15 cellular contexts compared by ENCODE assay signal in genomic region chr12:82015623-82016347, GRCh38.
DNase-seq lines count a peak whose midpoint lies in the region; ATAC-seq, FAIRE-seq and TF ChIP-seq lines count a peak whose summit lies in the region.
"Had no signal": no experiment of that assay in that cellular context is flagged by ENCODE, and none has a peak within 500 bp of the region (broad histone marks: within the 10 kb centered on the region; RNA-seq: fewer than 3 reads in every experiment).

No MANE protein-coding gene starts in this region.

- H3K9me3 ChIP-seq in HepG2 (ENCODE audit: low read length) (peaks cover 48% of the 10 kb centered on the region), colonic mucosa (no peaks in the 10 kb centered on the region)
- H3K9me3 ChIP-seq: transverse colon had no signal

- H3K27me3 ChIP-seq in HepG2 (ENCODE audit: control insufficient read depth in 1 of 2, insufficient read depth in 2 of 2, low read length in 2 of 2) (no peaks in the 10 kb centered on the region), colonic mucosa (no peaks in the 10 kb centered on the region)
- H3K27me3 ChIP-seq: transverse colon had no signal

- TF ChIP-seq EP300 in HepG2 (IDR thresholded peaks at IDR 0.05; ENCODE audit: low read depth in 2 of 2, low read length in 2 of 2) (no peak), HepG2 (CRISPR knock-in tag; IDR thresholded peaks at IDR 0.05; ENCODE audit: borderline replicate concordance) (no peak)

- H3K4me1 Mint-ChIP-seq in mesothelial cell of epicardium, result no peaks in the 10 kb centered on the region

- no peaks in the 10 kb centered on the region for H3K36me3 Mint-ChIP-seq in mesothelial cell of epicardium

- no peaks in the 10 kb centered on the region for H3K36me3 ChIP-seq in HepG2 (replicated peaks in 1 of 2; ENCODE audit: control insufficient read depth in 1 of 2, insufficient read depth in 2 of 2, low read length in 2 of 2)
- H3K36me3 ChIP-seq in colonic mucosa, result no peaks in the 10 kb centered on the region
- H3K36me3 ChIP-seq: transverse colon had no signal

- DNase-seq in Caki2 (ENCODE audit: low read depth) (peak; percentile 93), hippocampal formation (lab: John Stamatoyannopoulos, UW) (no peak), mesothelial cell of epicardium (ENCODE audit: low spot score in 2 of 2, unreplicated experiment in 2 of 2) (no peak), HepG2 (ENCODE audit: low spot score) (no peak), colonic mucosa (no peak)
- DNase-seq: activated CD4-positive, alpha-beta T cell treated with anti-CD3 and anti-CD28 coated beads, Interleukin-2, amount 50 U/mL, for 48 hours; NCI-H446 treated with DMSO at 0.1 percent for 48 hours; stimulated activated CD4-positive, alpha-beta T cell treated with anti-CD3 and anti-CD28 coated beads, Interleukin-12 subunit alpha, Interleukin-12 subunit beta, amount 100 ng/mL, for 4 hours; transverse colon had no signal

- no peaks in the 10 kb centered on the region for H3K4me1 ChIP-seq in HepG2 (ENCODE audit: insufficient read depth, low read length)
- no peaks in the 10 kb centered on the region for H3K4me1 ChIP-seq in colonic mucosa
- H3K4me1 ChIP-seq: transverse colon had no signal

- no peak overlapping the region for H3K4me2 ChIP-seq in HepG2 (ENCODE audit: low read depth, low read length)

- 30% methylated on average over 1 of the region's 1 CpG for WGBS in HepG2 (ENCODE audit: low lambda C conversion rate)

- H3K9ac ChIP-seq in HepG2 (ENCODE audit: insufficient read depth, low read depth, low read length), result no peak overlapping the region
- no peak overlapping the region for H3K9ac ChIP-seq in colonic mucosa (ENCODE audit: low read depth in 2 of 2, low read length in 2 of 2)

- TF ChIP-seq RAD21 in HepG2 (CRISPR knock-in tag; IDR thresholded peaks at IDR 0.05), result no peak

- CTCF ChIA-PET in HepG2 (lab: Yijun Ruan, JAX; ENCODE audit: low intra/inter-chr PET ratio, low total read pairs), result no interaction called here

- ATAC-seq in GM19463 (IDR thresholded peaks at IDR 0.05; ENCODE audit: unreplicated experiment) (peak; percentile 96), HG02943 (IDR thresholded peaks at IDR 0.05; ENCODE audit: low read depth, unreplicated experiment) (peak; percentile 91), HG03565 (IDR thresholded peaks at IDR 0.05; ENCODE audit: unreplicated experiment) (peak; percentile 74), HepG2 (no peak)

- H2AFZ ChIP-seq in HepG2 (ENCODE audit: low read length), result no peak overlapping the region

- H3K4me3 ChIP-seq in HepG2 (replicated peaks in 1 of 3; ENCODE audit: insufficient read depth in 1 of 3, low read depth in 2 of 3, low read length in 3 of 3) (no peak overlapping the region), colonic mucosa (no peak overlapping the region)
- H3K4me3 ChIP-seq: transverse colon had no signal

- H4K20me1 ChIP-seq in HepG2 (ENCODE audit: insufficient read depth, low read length), result no peaks in the 10 kb centered on the region

- H3K27me3 Mint-ChIP-seq in mesothelial cell of epicardium (ENCODE audit: low read depth), result no peaks in the 10 kb centered on the region

- no TSS peak for BruUV-seq in HepG2 (replicated peaks; lab: Mats Ljungman, UMichigan)

- in situ Hi-C loops in Caki2 (cut with HindIII; ENCODE audit: low pct_unique_long_range_greater_than_20kb, low sequenced_read_pairs), result no loop called here
- in situ Hi-C loops in HepG2 (cut with HindIII; ENCODE audit: extremely low pct_ligation_motif_present, low pct_unique_long_range_greater_than_20kb), result no loop called here

- TF ChIP-seq CTCF in mesothelial cell of epicardium (IDR thresholded peaks at IDR 0.05; ENCODE audit: unreplicated experiment), result no peak
- TF ChIP-seq CTCF in HepG2 (CRISPR knock-in tag; IDR thresholded peaks at IDR 0.05), result no peak
- no peak for TF ChIP-seq CTCF in colonic mucosa (IDR thresholded peaks at IDR 0.05)

- POLR2A ChIA-PET in HepG2 (lab: Yijun Ruan, JAX), result no interaction called here

- intact Hi-C loops in HepG2 (cut with micrococcal nuclease; ENCODE audit: unreplicated experiment) (loop anchor here (10.0 kb wide), 1 partner anchor 371 kb away; no protein-coding TSS in a partner anchor), colonic mucosa (cut with DNase I) (no loop called here)

- FAIRE-seq in HepG2 (lab: Jason Lieb, UNC), result no peak
- FAIRE-seq: A204.1, endometrium, H54 had no signal

- no peak overlapping the region for H3K27ac Mint-ChIP-seq in mesothelial cell of epicardium

- H3K27ac ChIP-seq in HepG2 (ENCODE audit: extremely low read length, insufficient read depth, low read length), result no peak overlapping the region
- no peak overlapping the region for H3K27ac ChIP-seq in colonic mucosa
- H3K27ac ChIP-seq: transverse colon had no signal

- no peaks in the 10 kb centered on the region for H3K79me2 ChIP-seq in HepG2 (ENCODE audit: insufficient read depth, low read length)

- TF ChIP-seq POLR2A in HepG2 (IDR thresholded peaks at IDR 0.05; ENCODE audit: insufficient read depth in 1 of 2, low read depth in 2 of 2, low read length in 2 of 2), result no peak

- H3K4me3 Mint-ChIP-seq in mesothelial cell of epicardium, result no peak overlapping the region

- H3K9me3 Mint-ChIP-seq in mesothelial cell of epicardium, result peaks cover 4% of the 10 kb centered on the region

TF ChIP-seq in HepG2, 621 proteins besides CTCF, POLR2A, EP300 and RAD21:
- TF ChIP-seq HDAC2 (CRISPR knock-in tag; IDR thresholded peaks at IDR 0.05) (no peak), ZNF550 (CRISPR knock-in tag; IDR thresholded peaks at IDR 0.05; ENCODE audit: borderline replicate concordance) (no peak), ZNF567 (CRISPR knock-in tag; IDR thresholded peaks at IDR 0.05; ENCODE audit: borderline replicate concordance) (no peak), NFYC (CRISPR knock-in tag; IDR thresholded peaks at IDR 0.05) (no peak), YY1 (IDR thresholded peaks at IDR 0.05; ENCODE audit: insufficient read depth, insufficient replicate concordance, low read depth, low read length) (no peak), SOX13 (IDR thresholded peaks at IDR 0.05) (no peak), SOX13 (CRISPR knock-in tag; conservative IDR thresholded peaks at IDR 0.05 in 1 of 2, IDR thresholded peaks at IDR 0.05 in 1 of 2) (no peak), ZNF143 (CRISPR knock-in tag; IDR thresholded peaks at IDR 0.05) (no peak), BHLHE40 (IDR thresholded peaks at IDR 0.05; ENCODE audit: low read length) (no peak), THRA (CRISPR knock-in tag; IDR thresholded peaks at IDR 0.05; ENCODE audit: borderline replicate concordance) (no peak), RXRA (CRISPR knock-in tag; IDR thresholded peaks at IDR 0.05) (no peak), DPF2 (CRISPR knock-in tag; IDR thresholded peaks at IDR 0.05; ENCODE audit: borderline replicate concordance, low read depth) (no peak), ZNF414 (CRISPR knock-in tag; IDR thresholded peaks at IDR 0.05) (no peak), ESRRA (CRISPR knock-in tag; IDR thresholded peaks at IDR 0.05; ENCODE audit: low read depth) (no peak), SP5 (CRISPR knock-in tag; IDR thresholded peaks at IDR 0.05; ENCODE audit: borderline replicate concordance, low read depth) (no peak)
